1 cellular context compared by ENCODE assay signal in genomic region chr1:20051218-20051829, GRCh38.
TF ChIP-seq lines count a peak whose summit lies in the region.

No MANE protein-coding gene starts in this region.

TF ChIP-seq in GM23338, 12 proteins besides CTCF, POLR2A, EP300 and RAD21:
- TF ChIP-seq REST (IDR thresholded peaks at IDR 0.05; ENCODE audit: unreplicated experiment) (no peak), EZH2phosphoT487 (IDR thresholded peaks at IDR 0.05; ENCODE audit: unreplicated experiment) (no peak), EZH2 (IDR thresholded peaks at IDR 0.05; ENCODE audit: low read depth, unreplicated experiment) (no peak), STAT1 (IDR thresholded peaks at IDR 0.05; ENCODE audit: unreplicated experiment) (no peak), JUNB (IDR thresholded peaks at IDR 0.05; ENCODE audit: unreplicated experiment) (no peak), ZNF114 (CRISPR knock-in tag; IDR thresholded peaks at IDR 0.05) (no peak), ZNF462 (CRISPR knock-in tag; IDR thresholded peaks at IDR 0.05) (no peak), NANOG (IDR thresholded peaks at IDR 0.05; ENCODE audit: borderline replicate concordance) (no peak), CREB1 (CRISPR knock-in tag; IDR thresholded peaks at IDR 0.05; ENCODE audit: low read depth) (no peak), POLR2AphosphoS5 (IDR thresholded peaks at IDR 0.05; ENCODE audit: low read depth) (no peak), ZNF331 (CRISPR knock-in tag; IDR thresholded peaks at IDR 0.05; ENCODE audit: low read depth) (no peak; the same call in 1 of the 2 replicates)
- TF ChIP-seq, protein P1, sequence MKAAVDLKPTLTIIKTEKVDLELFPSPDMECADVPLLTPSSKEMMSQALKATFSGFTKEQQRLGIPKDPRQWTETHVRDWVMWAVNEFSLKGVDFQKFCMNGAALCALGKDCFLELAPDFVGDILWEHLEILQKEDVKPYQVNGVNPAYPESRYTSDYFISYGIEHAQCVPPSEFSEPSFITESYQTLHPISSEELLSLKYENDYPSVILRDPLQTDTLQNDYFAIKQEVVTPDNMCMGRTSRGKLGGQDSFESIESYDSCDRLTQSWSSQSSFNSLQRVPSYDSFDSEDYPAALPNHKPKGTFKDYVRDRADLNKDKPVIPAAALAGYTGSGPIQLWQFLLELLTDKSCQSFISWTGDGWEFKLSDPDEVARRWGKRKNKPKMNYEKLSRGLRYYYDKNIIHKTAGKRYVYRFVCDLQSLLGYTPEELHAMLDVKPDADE (IDR thresholded peaks at IDR 0.05), result no peak
TF ChIP-seq in GM23338: peak in this region for 0.
